ENCODE assay signal across 1 cellular context in the genomic region with DNA sequence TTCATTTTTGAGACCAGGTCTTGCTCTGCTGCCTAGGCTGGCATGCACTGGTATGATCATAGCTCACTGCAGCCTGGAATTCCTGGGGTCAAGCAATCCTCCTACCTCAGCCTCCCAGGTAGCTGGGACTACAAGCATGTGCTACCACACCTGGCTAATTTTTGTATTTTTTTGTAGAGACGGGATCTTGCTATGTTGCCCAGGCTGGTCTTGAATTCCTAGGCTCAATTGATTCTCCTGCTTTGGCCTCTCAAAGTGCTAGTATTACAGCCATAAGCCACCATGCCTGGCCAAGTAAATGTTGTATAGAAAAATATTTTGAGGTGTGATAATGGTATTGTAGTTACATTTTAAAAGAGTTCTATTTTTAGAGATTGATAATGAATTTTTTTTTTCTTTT.
TF ChIP-seq lines count a peak whose summit lies in the region.

No MANE protein-coding gene starts in this region.

TF ChIP-seq in WTC11, 78 proteins besides CTCF, POLR2A, EP300 and RAD21:
- TF ChIP-seq TEAD4 (CRISPR knock-in tag; IDR thresholded peaks at IDR 0.05) (no peak), ATF1 (CRISPR knock-in tag; IDR thresholded peaks at IDR 0.05) (no peak), ESRRA (CRISPR knock-in tag; IDR thresholded peaks at IDR 0.05; ENCODE audit: borderline replicate concordance) (no peak), GTF2I (CRISPR knock-in tag; conservative IDR thresholded peaks at IDR 0.05) (no peak), ZNF121 (CRISPR knock-in tag; IDR thresholded peaks at IDR 0.05) (peak; percentile 48; the same call in 1 of the 2 replicates)
- TF ChIP-seq, protein P1, sequence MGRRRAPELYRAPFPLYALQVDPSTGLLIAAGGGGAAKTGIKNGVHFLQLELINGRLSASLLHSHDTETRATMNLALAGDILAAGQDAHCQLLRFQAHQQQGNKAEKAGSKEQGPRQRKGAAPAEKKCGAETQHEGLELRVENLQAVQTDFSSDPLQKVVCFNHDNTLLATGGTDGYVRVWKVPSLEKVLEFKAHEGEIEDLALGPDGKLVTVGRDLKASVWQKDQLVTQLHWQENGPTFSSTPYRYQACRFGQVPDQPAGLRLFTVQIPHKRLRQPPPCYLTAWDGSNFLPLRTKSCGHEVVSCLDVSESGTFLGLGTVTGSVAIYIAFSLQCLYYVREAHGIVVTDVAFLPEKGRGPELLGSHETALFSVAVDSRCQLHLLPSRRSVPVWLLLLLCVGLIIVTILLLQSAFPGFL (CRISPR knock-in tag; IDR thresholded peaks at IDR 0.05; ENCODE audit: borderline replicate concordance): no peak
- TF ChIP-seq, protein P2, sequence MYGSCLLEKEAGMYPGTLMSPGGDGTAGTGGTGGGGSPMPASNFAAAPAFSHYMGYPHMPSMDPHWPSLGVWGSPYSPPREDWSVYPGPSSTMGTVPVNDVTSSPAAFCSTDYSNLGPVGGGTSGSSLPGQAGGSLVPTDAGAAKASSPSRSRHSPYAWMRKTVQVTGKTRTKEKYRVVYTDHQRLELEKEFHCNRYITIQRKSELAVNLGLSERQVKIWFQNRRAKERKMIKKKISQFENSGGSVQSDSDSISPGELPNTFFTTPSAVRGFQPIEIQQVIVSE (CRISPR knock-in tag; IDR thresholded peaks at IDR 0.05; ENCODE audit: borderline replicate concordance): no peak
